ENCODE assay signal across 29 cellular contexts in genomic region chr1:210912752-210913151, GRCh38.
"Had no signal": no experiment of that assay in that cellular context is flagged by ENCODE, and none has a peak within 500 bp of the region (broad histone marks: within the 10 kb centered on the region; RNA-seq: fewer than 3 reads in every experiment).

No MANE protein-coding gene starts in this region.

- H3K27ac ChIP-seq: stomach, suprapubic skin, testis, thoracic aorta, thyroid gland, tibial artery, tibial nerve, transverse colon, upper lobe of left lung, upper lobe of right lung, uterus, vagina had no signal

- H3K4me1 Mint-ChIP-seq: stimulated activated effector memory CD8-positive, alpha-beta T cell treated with anti-CD3 and anti-CD28 coated beads, Interleukin-12 subunit alpha, Interleukin-12 subunit beta, amount 100 ng/mL, for 72 hours; stimulated activated memory B cell treated with anti-CD40 and anti-IgM and Interleukin-4, amounts not matched to agents 10 μg/mL and 1 μg/mL and 100 μg/mL, for 72 hours; stimulated activated naive CD8-positive, alpha-beta T cell treated with anti-CD3 and anti-CD28 coated beads, Interleukin-15, amount 100 ng/mL, for 72 hours had no signal

- H3K36me3 Mint-ChIP-seq: stimulated activated effector memory CD8-positive, alpha-beta T cell treated with anti-CD3 and anti-CD28 coated beads, Interleukin-12 subunit alpha, Interleukin-12 subunit beta, amount 100 ng/mL, for 72 hours; stimulated activated memory B cell treated with anti-CD40 and anti-IgM and Interleukin-4, amounts not matched to agents 10 μg/mL and 1 μg/mL and 100 μg/mL, for 72 hours; stimulated activated naive B cell treated with anti-CD40 and anti-IgM and Interleukin-4, amounts not matched to agents 10 μg/mL and 1 μg/mL and 100 μg/mL, for 72 hours; type B pancreatic cell had no signal

- H3K9me3 ChIP-seq: stomach, suprapubic skin, testis, thoracic aorta, thyroid gland, tibial artery, tibial nerve, transverse colon, upper lobe of left lung, upper lobe of right lung, uterus, vagina had no signal

- H3K4me3 Mint-ChIP-seq: stimulated activated effector memory CD8-positive, alpha-beta T cell treated with anti-CD3 and anti-CD28 coated beads, Interleukin-12 subunit alpha, Interleukin-12 subunit beta, amount 100 ng/mL, for 72 hours; stimulated activated memory B cell treated with anti-CD40 and anti-IgM and Interleukin-4, amounts not matched to agents 10 μg/mL and 1 μg/mL and 100 μg/mL, for 72 hours; stimulated activated naive B cell treated with anti-CD40 and anti-IgM and Interleukin-4, amounts not matched to agents 10 μg/mL and 1 μg/mL and 100 μg/mL, for 72 hours; stimulated activated naive CD8-positive, alpha-beta T cell treated with anti-CD3 and anti-CD28 coated beads, Interleukin-15, amount 100 ng/mL, for 72 hours; stimulated activated naive CD8-positive, alpha-beta T cell treated with anti-CD3 and anti-CD28 coated beads, Interleukin-15, Interleukin-2, amounts not matched to agents 100 ng/mL and 50 ng/mL, for 24 hours; type B pancreatic cell had no signal

- H3K27me3 Mint-ChIP-seq: type B pancreatic cell had no signal

- H3K27ac Mint-ChIP-seq: stimulated activated effector memory CD8-positive, alpha-beta T cell treated with anti-CD3 and anti-CD28 coated beads, Interleukin-12 subunit alpha, Interleukin-12 subunit beta, amount 100 ng/mL, for 72 hours; stimulated activated memory B cell treated with anti-CD40 and anti-IgM and Interleukin-4, amounts not matched to agents 10 μg/mL and 1 μg/mL and 100 μg/mL, for 72 hours; stimulated activated naive B cell treated with anti-CD40 and anti-IgM and Interleukin-4, amounts not matched to agents 10 μg/mL and 1 μg/mL and 100 μg/mL, for 72 hours; stimulated activated naive CD8-positive, alpha-beta T cell treated with anti-CD3 and anti-CD28 coated beads, Interleukin-15, amount 100 ng/mL, for 72 hours; stimulated activated naive CD8-positive, alpha-beta T cell treated with anti-CD3 and anti-CD28 coated beads, Interleukin-15, Interleukin-2, amounts not matched to agents 100 ng/mL and 50 ng/mL, for 24 hours; type B pancreatic cell had no signal

- FAIRE-seq: urothelium cell line had no signal

- H3K4me3 ChIP-seq: stomach, suprapubic skin, testis, thoracic aorta, thyroid gland, tibial artery, tibial nerve, transverse colon, upper lobe of left lung, upper lobe of right lung, uterus, vagina had no signal

- H3K27me3 ChIP-seq: suprapubic skin, testis, thyroid gland, tibial artery, tibial nerve, transverse colon, upper lobe of left lung, upper lobe of right lung, uterus, vagina had no signal

- DNase-seq: stimulated activated CD4-positive, alpha-beta T cell treated with anti-CD3 and anti-CD28 coated beads, Interleukin-2, amount 100 ng/mL, for 48 hours; stimulated activated CD4-positive, alpha-beta T cell treated with anti-CD3 and anti-CD28 coated beads, Interleukin-4, amount 100 ng/mL, for 1 hour; stimulated activated CD4-positive, alpha-beta T cell treated with anti-CD3 and anti-CD28 coated beads, Interleukin-4, amount 100 ng/mL, for 24 hours; stimulated activated CD4-positive, alpha-beta T cell treated with anti-CD3 and anti-CD28 coated beads, Interleukin-4, amount 100 ng/mL, for 4 hours; stimulated activated CD8-positive, alpha-beta memory T cell treated with anti-CD3 and anti-CD28 coated beads, Interleukin-4, amount 100 ng/mL, for 48 hours; stimulated activated naive B cell treated with anti-CD40 and anti-IgM and Interleukin-4, amounts not matched to agents 10 μg/mL and 1 μg/mL and 100 μg/mL, for 72 hours; stimulated activated naive CD4-positive, alpha-beta T cell; stimulated activated naive CD4-positive, alpha-beta T cell treated with Interleukin-2 at 50 U/mL for 16 hours; stimulated activated naive CD8-positive, alpha-beta T cell treated with anti-CD3 and anti-CD28 coated beads, Interleukin-15, amount 100 ng/mL, for 72 hours; stimulated activated naive CD8-positive, alpha-beta T cell treated with anti-CD3 and anti-CD28 coated beads, Interleukin-15, Interleukin-2, amounts not matched to agents 100 U/mL and 50 U/mL, for 24 hours; stomach; substantia nigra; testis; thyroid gland; tibial artery; transverse colon; trophoblast cell; upper lobe of left lung; upper lobe of right lung; uterus had no signal

- H3K9me3 Mint-ChIP-seq: stimulated activated effector memory CD8-positive, alpha-beta T cell treated with anti-CD3 and anti-CD28 coated beads, Interleukin-12 subunit alpha, Interleukin-12 subunit beta, amount 100 ng/mL, for 72 hours; stimulated activated memory B cell treated with anti-CD40 and anti-IgM and Interleukin-4, amounts not matched to agents 10 μg/mL and 1 μg/mL and 100 μg/mL, for 72 hours; stimulated activated naive B cell treated with anti-CD40 and anti-IgM and Interleukin-4, amounts not matched to agents 10 μg/mL and 1 μg/mL and 100 μg/mL, for 72 hours; stimulated activated naive CD8-positive, alpha-beta T cell treated with anti-CD3 and anti-CD28 coated beads, Interleukin-15, amount 100 ng/mL, for 72 hours; stimulated activated naive CD8-positive, alpha-beta T cell treated with anti-CD3 and anti-CD28 coated beads, Interleukin-15, Interleukin-2, amounts not matched to agents 100 ng/mL and 50 ng/mL, for 24 hours; type B pancreatic cell had no signal

- ATAC-seq: stimulated activated effector memory CD8-positive, alpha-beta T cell treated with anti-CD3 and anti-CD28 coated beads, Interleukin-12 subunit alpha, Interleukin-12 subunit beta, amount 100 ng/mL, for 72 hours; stimulated activated memory B cell treated with anti-CD40 and anti-IgM and Interleukin-4, amounts not matched to agents 10 μg/mL and 1 μg/mL and 100 μg/mL, for 72 hours; stimulated activated naive B cell treated with anti-CD40 and anti-IgM and Interleukin-4, amounts not matched to agents 10 μg/mL and 1 μg/mL and 100 μg/mL, for 72 hours; stimulated activated naive CD8-positive, alpha-beta T cell treated with anti-CD3 and anti-CD28 coated beads, Interleukin-15, amount 100 ng/mL, for 72 hours; stimulated activated naive CD8-positive, alpha-beta T cell treated with anti-CD3 and anti-CD28 coated beads, Interleukin-15, Interleukin-2, amounts not matched to agents 100 U/mL and 50 U/mL, for 24 hours; upper lobe of right lung had no signal

- H3K36me3 ChIP-seq: stomach, suprapubic skin, thoracic aorta, thyroid gland, tibial artery, tibial nerve, transverse colon, upper lobe of left lung, upper lobe of right lung, uterus, vagina had no signal

- H3K4me1 ChIP-seq: stomach, suprapubic skin, testis, thyroid gland, tibial artery, tibial nerve, transverse colon, upper lobe of left lung, upper lobe of right lung, uterus, vagina had no signal
